ENCODE assay signal across 11 cellular contexts in genomic region chr18:7844017-7844416, GRCh38.
"Had no signal": no experiment of that assay in that cellular context is flagged by ENCODE, and none has a peak within 500 bp of the region (broad histone marks: within the 10 kb centered on the region; RNA-seq: fewer than 3 reads in every experiment).

No MANE protein-coding gene starts in this region.

- H3K27me3 ChIP-seq: brain microvascular endothelial cell, right atrium auricular region had no signal

- H3K4me3 ChIP-seq: right atrium auricular region, smooth muscle cell had no signal

- H3K36me3 Mint-ChIP-seq: activated naive CD4-positive, alpha-beta T cell treated with anti-CD3 and anti-CD28 coated beads, Interleukin-2, amount 10 ng/mL, durations not matched to agents 7 days and 5 days; immature natural killer cell; natural killer cell had no signal

- H3K27me3 Mint-ChIP-seq: activated naive CD4-positive, alpha-beta T cell treated with anti-CD3 and anti-CD28 coated beads, Interleukin-2, amount 10 ng/mL, durations not matched to agents 7 days and 5 days had no signal

- H3K27ac ChIP-seq: brain microvascular endothelial cell, right atrium auricular region had no signal

- ATAC-seq: activated CD4-positive, CD25-positive, alpha-beta regulatory T cell treated with anti-CD3 and anti-CD28 coated beads, Interleukin-2, amount 50 U/mL, for 24 hours; left colon; natural killer cell had no signal

- H3K27ac Mint-ChIP-seq: activated naive CD4-positive, alpha-beta T cell treated with anti-CD3 and anti-CD28 coated beads, Interleukin-2, amount 10 ng/mL, durations not matched to agents 7 days and 5 days; activated T-helper 2 cell treated with anti-CD3 and anti-CD28 coated beads, Interferon-gamma antibody, Interleukin-2, Interleukin-4, amounts not matched to agents 10 μg/mL and 5 μg/mL and 100 μg/mL, durations not matched to agents 14 hours and 24 hours and 36 hours; immature natural killer cell; natural killer cell had no signal

- H3K36me3 ChIP-seq: brain microvascular endothelial cell, right atrium auricular region had no signal

- H3K4me3 Mint-ChIP-seq: activated naive CD4-positive, alpha-beta T cell treated with anti-CD3 and anti-CD28 coated beads, Interleukin-2, amount 10 ng/mL, durations not matched to agents 7 days and 5 days; immature natural killer cell; natural killer cell had no signal

- H3K4me1 Mint-ChIP-seq: activated naive CD4-positive, alpha-beta T cell treated with anti-CD3 and anti-CD28 coated beads, Interleukin-2, amount 10 ng/mL, durations not matched to agents 7 days and 5 days; immature natural killer cell; natural killer cell had no signal

- DNase-seq: activated naive CD4-positive, alpha-beta T cell treated with anti-CD3 and anti-CD28 coated beads, Interleukin-2, amount 10 ng/mL, durations not matched to agents 7 days and 5 days; amniotic stem cell; brain microvascular endothelial cell; glutamatergic neuron; immature natural killer cell; left colon; natural killer cell had no signal
